1 cellular context compared by ENCODE assay signal in genomic region chr4:85672116-85672515, GRCh38.
TF ChIP-seq lines count a peak whose summit lies in the region.

No MANE protein-coding gene starts in this region.

TF ChIP-seq in GM23338, 12 proteins besides CTCF, POLR2A, EP300 and RAD21 (continued from another document):
- TF ChIP-seq ZNF462 (CRISPR knock-in tag; IDR thresholded peaks at IDR 0.05): no peak
